In genomic region chr6:154732538-154732823, GRCh38 we compare ENCODE assay signal across 8 cellular contexts. TPM values are rescaled to one million over a fixed set of nuclear protein-coding genes. Genes with fewer than 3 reads are reported as not detected.
A peak's percentile ranks its signal among the peaks of the same experiment; 100 is the strongest.
DNase-seq lines count a peak whose midpoint lies in the region; ATAC-seq, FAIRE-seq and TF ChIP-seq lines count a peak whose summit lies in the region.

No MANE protein-coding gene starts in this region.

- DNase-seq in GM19239 (ENCODE audit: insufficient read length, low spot score) (no peak), RWPE1 (ENCODE audit: low spot score) (peak; percentile 38), esophagus muscularis mucosa (ENCODE audit: extremely low spot score) (no peak), prostate gland (ENCODE audit: low spot score) (no peak), left colon (no peak), SKM-1 (lab: John Stamatoyannopoulos, UW; ENCODE audit: unreplicated experiment) (no peak), NCI-H524 (lab: John Stamatoyannopoulos, UW) (no peak)

- no peak for TF ChIP-seq CTCF in RWPE1 (conservative IDR thresholded peaks at IDR 0.05; ENCODE audit: low read depth)
- no peak for TF ChIP-seq CTCF in esophagus muscularis mucosa (IDR thresholded peaks at IDR 0.05)
- TF ChIP-seq CTCF in prostate gland (IDR thresholded peaks at IDR 0.05): no peak

- H3K27ac ChIP-seq in RWPE1 (peak overlapping the region; percentile 95), esophagus muscularis mucosa (replicated peaks in 1 of 4) (peak overlapping the region; percentile 95 to 99 (median 99)), prostate gland (peak overlapping the region; percentile 100)

- peak; percentile 23 for FAIRE-seq in GM19239 (lab: Jason Lieb, UNC)

- ATAC-seq in left colon (no peak), GM19463 (IDR thresholded peaks at IDR 0.05; ENCODE audit: unreplicated experiment) (no peak)

- H3K4me3 ChIP-seq in esophagus muscularis mucosa: peak overlapping the region; percentile 84 to 97 (median 86)
- H3K4me3 ChIP-seq in prostate gland: peak overlapping the region; percentile 99 to 100

- H3K27me3 ChIP-seq in esophagus muscularis mucosa: no peaks in the 10 kb centered on the region
- no peaks in the 10 kb centered on the region for H3K27me3 ChIP-seq in prostate gland (replicated peaks; ENCODE audit: insufficient read depth)

- no peak for TF ChIP-seq EP300 in esophagus muscularis mucosa (IDR thresholded peaks at IDR 0.05)

- CTCF ChIA-PET in RWPE1 (lab: Yijun Ruan, JAX): interaction anchor here (1.5 kb wide), 1 partner anchor 73 kb away, joined by 4 read pairs; no protein-coding TSS in a partner anchor

- WGBS in esophagus muscularis mucosa: 19% methylated on average over 8 of the region's 8 CpGs
- 12% methylated on average over 8 of the region's 8 CpGs for WGBS in prostate gland

- intact Hi-C loops in esophagus muscularis mucosa (cut with DNase I): loop anchor here (2.0 to 5.0 kb wide), 2 partner anchors 55 to 72 kb away; no protein-coding TSS in a partner anchor
- intact Hi-C loops in prostate gland (cut with DNase I): loop anchor here (2.0 to 10.0 kb wide), 2 partner anchors 72 to 442 kb away; no protein-coding TSS in a partner anchor
- intact Hi-C loops in left colon (cut with DNase I, micrococcal nuclease): no loop called here

- H3K36me3 ChIP-seq in esophagus muscularis mucosa (no peaks in the 10 kb centered on the region), prostate gland (no peaks in the 10 kb centered on the region)

- no peaks in the 10 kb centered on the region for H3K9me3 ChIP-seq in esophagus muscularis mucosa
- no peaks in the 10 kb centered on the region for H3K9me3 ChIP-seq in prostate gland

- POLR2A ChIA-PET in RWPE1 (lab: Yijun Ruan, JAX; ENCODE audit: low non-redundant PET): no interaction called here

- TF ChIP-seq POLR2A in esophagus muscularis mucosa (IDR thresholded peaks at IDR 0.05; ENCODE audit: low read depth): no peak
- TF ChIP-seq POLR2A in prostate gland (IDR thresholded peaks at IDR 0.05): no peak

- peaks cover 40 to 45% (median 44%) of the 10 kb centered on the region in 4 donors for H3K4me1 ChIP-seq in esophagus muscularis mucosa
- H3K4me1 ChIP-seq in prostate gland (replicated peaks): no peaks in the 10 kb centered on the region

RNA-seq across cellular contexts. Expression of gene SCAF8, which starts 0.7 kb away (rescaled TPM):
- total RNA-seq in esophagus muscularis mucosa (10 to 100 TPM; 35.7 to 42.0 (median 38.8) TPM), prostate gland (10 to 100 TPM; 42.0 to 53.5 TPM), left colon (10 to 100 TPM; 32.6 to 35.8 TPM)

Comparison
In these comparisons a context has a peak if more than half of its experiments do, and no peak if none do; other contexts are left out.
1. intact Hi-C loops: an anchor here in esophagus muscularis mucosa (2.0 to 5.0 kb wide) and prostate gland (2.0 to 10.0 kb wide); none called in left colon.